ENCODE assay signal across 1 cellular context in genomic region chr10:22630229-22631174, GRCh38.
TF ChIP-seq lines count a peak whose summit lies in the region.

No MANE protein-coding gene starts in this region.

TF ChIP-seq in HEK293, 187 proteins besides CTCF, POLR2A, EP300 and RAD21 (continued from another document):
- TF ChIP-seq ZNF639 (tag by site-specific recombination; IDR thresholded peaks at IDR 0.05): no peak
- peak; percentile 52 for TF ChIP-seq ZNF366 (tag by site-specific recombination; conservative IDR thresholded peaks at IDR 0.05)
- no peak for TF ChIP-seq ZNF239 (tag by site-specific recombination; IDR thresholded peaks at IDR 0.05)
- TF ChIP-seq ZFP41 (tag by site-specific recombination; IDR thresholded peaks at IDR 0.05; ENCODE audit: borderline replicate concordance): no peak
- no peak for TF ChIP-seq ZBTB49 (tag by site-specific recombination; IDR thresholded peaks at IDR 0.05; ENCODE audit: low read depth)
- peak; percentile 53; the same call in 1 of the 2 replicates for TF ChIP-seq SP7 (tag by site-specific recombination; IDR thresholded peaks at IDR 0.05)
- no peak for TF ChIP-seq HOXA7 (CRISPR knock-in tag; IDR thresholded peaks at IDR 0.05; ENCODE audit: borderline replicate concordance)
- no peak for TF ChIP-seq MEIS1 (CRISPR knock-in tag; IDR thresholded peaks at IDR 0.05; ENCODE audit: borderline replicate concordance)
- no peak for TF ChIP-seq ZIC2 (tag by site-specific recombination; IDR thresholded peaks at IDR 0.05)
- TF ChIP-seq ZNF530 (tag by site-specific recombination; IDR thresholded peaks at IDR 0.05; ENCODE audit: low read depth): no peak
- TF ChIP-seq ZNF140 (tag by site-specific recombination; IDR thresholded peaks at IDR 0.05): no peak
- no peak for TF ChIP-seq ZNF645 (tag by site-specific recombination; IDR thresholded peaks at IDR 0.05)
- no peak for TF ChIP-seq PATZ1 (tag by site-specific recombination; IDR thresholded peaks at IDR 0.05)
- no peak for TF ChIP-seq ZNF155 (tag by site-specific recombination; IDR thresholded peaks at IDR 0.05)
- no peak for TF ChIP-seq ZNF266 (tag by site-specific recombination; IDR thresholded peaks at IDR 0.05; ENCODE audit: low read depth)
- no peak for TF ChIP-seq ZBTB11 (tag by site-specific recombination; conservative IDR thresholded peaks at IDR 0.05; ENCODE audit: low read depth)
- no peak for TF ChIP-seq ZNF302 (tag by site-specific recombination; IDR thresholded peaks at IDR 0.05; ENCODE audit: low read depth)
- TF ChIP-seq ZBTB10 (tag by site-specific recombination; IDR thresholded peaks at IDR 0.05): no peak
- TF ChIP-seq ZNF292 (tag by site-specific recombination; IDR thresholded peaks at IDR 0.05; ENCODE audit: borderline replicate concordance, low read depth): no peak
- peak; percentile 42; the same call in 1 of the 2 replicates for TF ChIP-seq ZNF629 (tag by site-specific recombination; IDR thresholded peaks at IDR 0.05)
- TF ChIP-seq ZNF843 (tag by site-specific recombination; IDR thresholded peaks at IDR 0.05): no peak
- TF ChIP-seq PBX3 (CRISPR knock-in tag; IDR thresholded peaks at IDR 0.05): no peak
- TF ChIP-seq ZFP69B (tag by site-specific recombination; IDR thresholded peaks at IDR 0.05): no peak
- TF ChIP-seq ZFP37 (tag by site-specific recombination; IDR thresholded peaks at IDR 0.05): no peak
- no peak for TF ChIP-seq ZNF26 (tag by site-specific recombination; IDR thresholded peaks at IDR 0.05)
- no peak for TF ChIP-seq ZNF2 (tag by site-specific recombination; IDR thresholded peaks at IDR 0.05)
- no peak for TF ChIP-seq ZNF423 (tag by site-specific recombination; IDR thresholded peaks at IDR 0.05)
- no peak for TF ChIP-seq HOXC10 (CRISPR knock-in tag; IDR thresholded peaks at IDR 0.05)
- no peak for TF ChIP-seq ZNF202 (tag by site-specific recombination; IDR thresholded peaks at IDR 0.05; ENCODE audit: borderline replicate concordance)
- TF ChIP-seq ZNF146 (tag by site-specific recombination; IDR thresholded peaks at IDR 0.05): no peak
- TF ChIP-seq ZNF37A (tag by site-specific recombination; IDR thresholded peaks at IDR 0.05): no peak
- peak; percentile 20; the same call in 1 of the 2 replicates for TF ChIP-seq PRDM1 (tag by site-specific recombination; IDR thresholded peaks at IDR 0.05)
- no peak for TF ChIP-seq ZNF785 (tag by site-specific recombination; IDR thresholded peaks at IDR 0.05)
- no peak for TF ChIP-seq ZBTB6 (tag by site-specific recombination; IDR thresholded peaks at IDR 0.05)
